In the genomic region with DNA sequence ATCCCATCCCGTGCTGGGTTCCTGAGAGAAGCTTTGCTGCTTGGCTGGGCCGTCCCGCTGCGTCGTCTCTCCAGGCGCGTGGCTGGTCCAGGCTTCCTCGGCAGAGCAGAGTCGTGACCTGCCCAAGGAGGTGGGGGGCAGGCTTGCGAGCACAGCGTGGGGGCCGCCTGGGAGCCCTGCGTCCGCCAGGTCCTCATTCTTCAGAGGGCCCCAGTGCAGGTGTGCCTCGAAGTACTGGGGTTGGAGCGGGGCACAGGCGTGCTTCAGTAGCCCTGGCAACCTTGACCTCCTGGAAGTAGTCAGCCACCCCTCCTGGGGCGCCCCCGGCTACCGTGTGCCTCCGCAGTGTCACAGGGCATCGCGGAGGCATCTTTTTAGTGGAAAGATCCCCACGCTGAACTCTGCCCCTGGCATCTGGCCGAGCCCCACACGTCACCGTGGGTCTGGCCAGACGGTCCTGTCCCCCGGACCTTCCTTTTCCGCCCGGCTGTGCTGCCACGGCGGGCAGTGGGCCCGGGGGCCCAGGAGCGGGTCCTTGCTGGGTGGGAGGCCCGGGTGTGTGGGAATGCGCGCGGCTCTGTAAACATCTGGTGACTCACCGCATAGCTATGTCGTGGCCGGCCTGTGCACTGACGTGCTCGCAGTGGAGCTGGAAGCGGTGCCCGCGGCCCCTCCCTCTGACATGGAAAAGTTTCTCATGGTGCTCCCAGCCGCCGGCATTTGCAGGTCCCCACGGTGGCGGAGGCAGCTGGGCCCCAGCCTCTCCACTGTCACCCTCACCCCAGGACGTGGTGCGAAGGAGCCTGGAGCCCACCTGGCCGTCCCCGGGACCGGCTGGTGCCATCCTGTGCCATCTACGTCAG, we compare ENCODE assay signal across 8 cellular contexts.
DNase-seq lines count a peak whose midpoint lies in the region; ATAC-seq and TF ChIP-seq lines count a peak whose summit lies in the region.

No MANE protein-coding gene starts in this region.

- ATAC-seq in HG03457 (IDR thresholded peaks at IDR 0.05; ENCODE audit: unreplicated experiment) (no peak), HG02623 (IDR thresholded peaks at IDR 0.05; ENCODE audit: unreplicated experiment) (no peak)

- no peaks in the 10 kb centered on the region for H3K36me3 ChIP-seq in ACC112 (ENCODE audit: insufficient read depth, low read length)
- H3K36me3 ChIP-seq in subcutaneous abdominal adipose tissue (ENCODE audit: control insufficient read depth in 5 of 5, insufficient read depth in 5 of 5, low read length in 5 of 5) = peaks cover 0 to 40% (median 29%) of the 10 kb centered on the region in 5 donors

- TF ChIP-seq CTCF in coronary artery (IDR thresholded peaks at IDR 0.05) = no peak

- no peaks in the 10 kb centered on the region for H3K9me3 ChIP-seq in subcutaneous abdominal adipose tissue (ENCODE audit: control insufficient read depth in 5 of 5, low read length in 5 of 5)

- H3K4me1 ChIP-seq in ACC112 (ENCODE audit: control insufficient read depth, insufficient read depth, low read length, unreplicated experiment) (peaks cover 47% of the 10 kb centered on the region), subcutaneous abdominal adipose tissue (ENCODE audit: control insufficient read depth in 5 of 5, insufficient read depth in 5 of 5, low read length in 5 of 5) (peaks cover 6 to 70% (median 58%) of the 10 kb centered on the region in 5 donors)

- peak overlapping the region; percentile 67 to 81 (median 68) for H3K9ac ChIP-seq in subcutaneous abdominal adipose tissue (ENCODE audit: low read length in 5 of 5)

- no peaks in the 10 kb centered on the region for H3K27me3 ChIP-seq in ACC112 (ENCODE audit: insufficient read depth, low read length)
- no peaks in the 10 kb centered on the region for H3K27me3 ChIP-seq in subcutaneous abdominal adipose tissue (ENCODE audit: control insufficient read depth in 5 of 5, insufficient read depth in 4 of 5, low read length in 5 of 5)

- H3K79me2 ChIP-seq in ACC112 (ENCODE audit: control insufficient read depth, insufficient read depth, low read length, unreplicated experiment) = peaks cover 34% of the 10 kb centered on the region

- H3K4me3 ChIP-seq in ACC112 (ENCODE audit: low read depth, low read length) = peak overlapping the region; percentile 77
- peak overlapping the region; percentile 89 for H3K4me3 ChIP-seq in coronary artery
- peak overlapping the region in 4 of 5 donors; percentile 62 to 73 (median 70) for H3K4me3 ChIP-seq in subcutaneous abdominal adipose tissue (ENCODE audit: low read depth in 1 of 5, low read length in 5 of 5)

- H3K27ac ChIP-seq in ACC112 (ENCODE audit: low read depth, low read length) (peak overlapping the region; percentile 98), coronary artery (peak overlapping the region; percentile 99 to 100), subcutaneous abdominal adipose tissue (ENCODE audit: low read depth, low read length) (peak overlapping the region; percentile 86)

- DNase-seq in HuH-7 (ENCODE audit: low spot score) = peak; percentile 99
- peak; percentile 99 for DNase-seq in coronary artery (ENCODE audit: low spot score)
- DNase-seq in left kidney (ENCODE audit: low read depth, low spot score) = peak; percentile 97
- DNase-seq in activated CD8-positive, alpha-beta memory T cell treated with anti-CD3 and anti-CD28 coated beads, Interleukin-2, amount 50 U/mL, for 48 hours = no peak

- no peak overlapping the region for H2AFZ ChIP-seq in ACC112 (ENCODE audit: low read length, unreplicated experiment)
